In the genomic region with DNA sequence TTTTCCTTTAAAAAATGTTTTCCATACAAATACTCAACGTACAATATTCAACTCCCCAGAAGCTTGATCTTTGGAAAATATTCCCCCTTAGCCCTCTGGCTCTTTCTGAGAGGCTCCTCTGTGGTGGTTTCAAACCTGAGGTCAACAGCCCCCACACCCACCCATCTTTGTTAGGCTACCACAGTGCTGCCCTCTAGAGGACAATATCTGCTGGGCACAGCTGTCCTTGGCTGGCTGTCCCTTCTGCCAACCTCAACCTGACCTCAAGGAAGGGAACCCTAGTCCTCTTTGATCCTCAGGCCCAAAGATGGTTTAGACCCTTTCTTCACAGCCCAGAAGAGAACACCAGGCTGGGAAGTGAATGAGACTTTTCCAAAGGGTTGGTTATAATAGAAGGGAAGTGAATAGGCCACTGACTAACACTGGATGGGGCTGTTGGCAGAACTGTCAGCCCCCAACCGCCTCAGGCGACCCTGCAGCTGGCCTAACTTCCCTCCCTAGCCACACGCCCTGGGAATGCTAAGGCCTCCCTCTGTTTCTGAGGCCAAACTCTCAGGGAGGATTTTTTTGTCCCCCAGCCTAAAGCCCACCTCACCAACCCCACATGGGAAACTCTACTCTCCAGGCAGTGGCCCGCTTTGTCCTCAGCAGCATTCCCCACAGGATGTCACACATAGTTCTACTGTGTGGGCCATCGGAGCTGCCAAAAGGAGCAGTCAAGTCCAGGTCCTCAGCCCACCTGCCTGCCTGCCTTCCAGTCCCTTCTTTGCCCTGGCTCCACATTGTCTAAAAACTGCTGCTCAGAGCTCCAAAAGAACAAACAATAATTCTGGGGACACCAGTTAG, we compare ENCODE assay signal across 10 cellular contexts. TPM values are rescaled to one million over a fixed set of nuclear protein-coding genes. Genes with fewer than 3 reads are reported as not detected.
DNase-seq lines count a peak whose midpoint lies in the region; ATAC-seq, FAIRE-seq and TF ChIP-seq lines count a peak whose summit lies in the region.
"Had no signal": no experiment of that assay in that cellular context is flagged by ENCODE, and none has a peak within 500 bp of the region (broad histone marks: within the 10 kb centered on the region; RNA-seq: fewer than 3 reads in every experiment).

No MANE protein-coding gene starts in this region.

- no peaks in the 10 kb centered on the region for H3K36me3 ChIP-seq in SU-DHL-6 (ENCODE audit: low read length)

- no peaks in the 10 kb centered on the region for H3K36me3 Mint-ChIP-seq in immature natural killer cell
- H3K36me3 Mint-ChIP-seq in stimulated activated memory B cell treated with anti-CD40 and anti-IgM and Interleukin-4, amounts not matched to agents 10 μg/mL and 1 μg/mL and 100 μg/mL, for 72 hours: no peaks in the 10 kb centered on the region

- no peaks in the 10 kb centered on the region for H3K9me2 ChIP-seq in SU-DHL-6 (replicated peaks; ENCODE audit: insufficient read depth, low read length)

- peak; percentile 25 for DNase-seq in AG20443 (ENCODE audit: low spot score)
- peak; percentile 23 for DNase-seq in GM19239 (ENCODE audit: insufficient read length, low spot score)
- peak; percentile 3 to 12 (median 6) for DNase-seq in immature natural killer cell
- no peak for DNase-seq in 8988T
- DNase-seq: dorsolateral prefrontal cortex had no signal

- no peak overlapping the region for H3K27ac Mint-ChIP-seq in immature natural killer cell
- no peak overlapping the region for H3K27ac Mint-ChIP-seq in stimulated activated memory B cell treated with anti-CD40 and anti-IgM and Interleukin-4, amounts not matched to agents 10 μg/mL and 1 μg/mL and 100 μg/mL, for 72 hours
- H3K27ac Mint-ChIP-seq: T-helper 2 cell treated with Interferon-gamma antibody and Interleukin-4, amounts not matched to agents 5 μg/mL and 100 μg/mL, for 36 hours had no signal

- no peaks in the 10 kb centered on the region for H3K79me2 ChIP-seq in SU-DHL-6 (ENCODE audit: insufficient read depth, low read length)

- no peak for ATAC-seq in HG03565 (IDR thresholded peaks at IDR 0.05; ENCODE audit: unreplicated experiment)
- no peak for ATAC-seq in esophagus mucosa
- ATAC-seq in stimulated activated memory B cell treated with anti-CD40 and anti-IgM and Interleukin-4, amounts not matched to agents 10 μg/mL and 1 μg/mL and 100 μg/mL, for 72 hours: no peak

- H3K4me3 Mint-ChIP-seq in immature natural killer cell: no peak overlapping the region
- no peak overlapping the region for H3K4me3 Mint-ChIP-seq in stimulated activated memory B cell treated with anti-CD40 and anti-IgM and Interleukin-4, amounts not matched to agents 10 μg/mL and 1 μg/mL and 100 μg/mL, for 72 hours
- H3K4me3 Mint-ChIP-seq: T-helper 2 cell treated with Interferon-gamma antibody and Interleukin-4, amounts not matched to agents 5 μg/mL and 100 μg/mL, for 36 hours had no signal

- H3K9me3 Mint-ChIP-seq in immature natural killer cell: no peaks in the 10 kb centered on the region
- H3K9me3 Mint-ChIP-seq in stimulated activated memory B cell treated with anti-CD40 and anti-IgM and Interleukin-4, amounts not matched to agents 10 μg/mL and 1 μg/mL and 100 μg/mL, for 72 hours: peaks cover 2% of the 10 kb centered on the region
- H3K9me3 Mint-ChIP-seq: T-helper 2 cell treated with Interferon-gamma antibody and Interleukin-4, amounts not matched to agents 5 μg/mL and 100 μg/mL, for 36 hours had no signal

- H3K27ac ChIP-seq in SU-DHL-6 (ENCODE audit: low read depth, low read length): no peak overlapping the region

- no peaks in the 10 kb centered on the region for H3K27me3 ChIP-seq in SU-DHL-6 (ENCODE audit: low read length)

- no peaks in the 10 kb centered on the region for H3F3A ChIP-seq in SU-DHL-6 (ENCODE audit: insufficient read depth)

- no peak overlapping the region for H3K9ac ChIP-seq in SU-DHL-6 (ENCODE audit: low read length)

- no peak overlapping the region for H3K4me2 ChIP-seq in SU-DHL-6 (ENCODE audit: low read depth, low read length, poor library complexity, severe bottlenecking)

- no peaks in the 10 kb centered on the region for H3K9me3 ChIP-seq in SU-DHL-6 (ENCODE audit: insufficient read depth, low read length)

- FAIRE-seq in GM19239 (lab: Jason Lieb, UNC): peak; percentile 58

- no peaks in the 10 kb centered on the region for H3K4me1 Mint-ChIP-seq in immature natural killer cell
- no peaks in the 10 kb centered on the region for H3K4me1 Mint-ChIP-seq in stimulated activated memory B cell treated with anti-CD40 and anti-IgM and Interleukin-4, amounts not matched to agents 10 μg/mL and 1 μg/mL and 100 μg/mL, for 72 hours

- peaks cover 0 to 7% (median 0%) of the 10 kb centered on the region in 3 donors for H3K27me3 Mint-ChIP-seq in immature natural killer cell (ENCODE audit: low read depth in 3 of 3)
- H3K27me3 Mint-ChIP-seq in stimulated activated memory B cell treated with anti-CD40 and anti-IgM and Interleukin-4, amounts not matched to agents 10 μg/mL and 1 μg/mL and 100 μg/mL, for 72 hours: no peaks in the 10 kb centered on the region

- no peak overlapping the region for H2AFZ ChIP-seq in SU-DHL-6 (ENCODE audit: low read depth, low read length, severe bottlenecking)

- TF ChIP-seq CTCF in SU-DHL-6 (IDR thresholded peaks at IDR 0.05; ENCODE audit: insufficient read depth, low read length, poor library complexity, severe bottlenecking): peak; percentile 39

- H4K20me1 ChIP-seq in SU-DHL-6 (ENCODE audit: low read depth, low read length): no peaks in the 10 kb centered on the region

- no peak overlapping the region for H3K4me3 ChIP-seq in SU-DHL-6 (ENCODE audit: insufficient read depth, low read length, poor library complexity, severe bottlenecking)
- H3K4me3 ChIP-seq: dorsolateral prefrontal cortex had no signal

RNA-seq across cellular contexts. Expression of gene NYX, which starts 34.3 kb away (rescaled TPM):
- not detected for polyA plus RNA-seq in immature natural killer cell
- total RNA-seq in esophagus mucosa: not detected
